Comparison of ENCODE assay signal across 2 cellular contexts in the genomic region with DNA sequence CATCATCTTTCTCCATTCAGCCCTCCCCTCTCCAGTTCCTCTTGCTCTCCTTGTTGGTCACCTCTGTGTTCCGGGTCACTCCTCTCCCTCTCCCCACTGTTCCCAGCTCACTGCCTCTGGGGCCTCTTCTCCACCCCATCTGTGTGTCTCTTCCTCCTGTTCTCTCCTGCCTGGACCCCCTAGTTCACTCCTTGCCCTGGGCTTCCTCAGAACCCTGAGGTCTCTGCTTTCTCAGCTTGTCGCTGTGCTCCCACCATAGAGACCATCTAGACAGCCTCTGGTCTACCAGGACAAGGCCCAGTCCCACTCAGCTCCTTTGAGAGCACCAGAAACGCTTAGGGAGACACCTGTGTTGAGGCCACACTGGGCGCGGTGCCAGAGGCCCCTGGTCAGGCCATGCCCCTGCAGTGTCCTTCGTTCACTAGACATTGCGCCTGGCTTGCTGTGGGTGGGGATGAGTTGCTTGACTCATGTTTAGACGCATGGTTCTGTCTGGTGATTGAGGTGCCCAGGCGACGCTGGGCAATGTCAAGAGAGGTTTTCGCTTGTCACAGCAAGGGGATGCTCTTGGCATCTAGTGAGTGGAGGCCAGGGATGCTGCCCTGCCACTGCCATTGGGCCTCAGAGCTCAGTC.
A peak's percentile ranks its signal among the peaks of the same experiment; 100 is the strongest.
TF ChIP-seq lines count a peak whose summit lies in the region.

No MANE protein-coding gene starts in this region.

TF ChIP-seq in K562, 482 proteins besides CTCF, POLR2A, EP300 and RAD21:
- TF ChIP-seq RBFOX2 (IDR thresholded peaks at IDR 0.05; ENCODE audit: low read depth, low read length): peak; percentile 37; the same call in 1 of the 2 replicates
- no peak for TF ChIP-seq ZBTB17 (CRISPR knock-in tag; IDR thresholded peaks at IDR 0.05)

TF ChIP-seq in SK-N-SH, 30 proteins besides CTCF, POLR2A, EP300 and RAD21:
- no peak for TF ChIP-seq EZH2phosphoT487 (IDR thresholded peaks at IDR 0.05; ENCODE audit: borderline replicate concordance, low read depth)
- TF ChIP-seq FOSL2 (IDR thresholded peaks at IDR 0.05; ENCODE audit: borderline replicate concordance, low read depth): no peak
- TF ChIP-seq NRF1 (IDR thresholded peaks at IDR 0.05; ENCODE audit: low read depth, low read length): no peak
- TF ChIP-seq, protein P1, sequence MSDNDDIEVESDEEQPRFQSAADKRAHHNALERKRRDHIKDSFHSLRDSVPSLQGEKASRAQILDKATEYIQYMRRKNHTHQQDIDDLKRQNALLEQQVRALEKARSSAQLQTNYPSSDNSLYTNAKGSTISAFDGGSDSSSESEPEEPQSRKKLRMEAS (IDR thresholded peaks at IDR 0.05; ENCODE audit: low read depth): no peak
- no peak for TF ChIP-seq CHD2 (IDR thresholded peaks at IDR 0.05; ENCODE audit: low read length, partially characterized antibody)
- TF ChIP-seq FOXJ3 (CRISPR knock-in tag; IDR thresholded peaks at IDR 0.05): no peak
- no peak for TF ChIP-seq GATA2 (CRISPR knock-in tag; IDR thresholded peaks at IDR 0.05)
TF ChIP-seq in SK-N-SH: peak in this region for 0.
